ENCODE assay signal across 5 cellular contexts in the genomic region with DNA sequence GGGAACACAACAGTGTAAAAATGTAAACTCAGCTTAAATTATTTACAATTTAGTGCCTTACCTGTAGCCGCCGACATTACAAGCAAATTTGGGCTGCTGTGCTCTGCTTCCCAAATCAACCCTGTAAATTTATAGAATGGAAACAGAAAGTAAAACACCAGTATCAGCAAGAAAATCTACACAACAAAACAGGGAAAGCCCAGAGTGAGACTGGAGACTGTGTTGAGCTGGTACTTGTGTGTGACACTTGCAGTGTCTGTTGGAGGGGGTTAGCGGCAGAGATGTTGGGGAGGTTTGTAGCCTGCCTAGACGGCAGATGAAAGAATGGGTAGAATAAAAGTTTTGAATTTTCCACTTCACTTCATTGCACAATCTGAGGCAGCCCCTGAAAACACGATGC. TPM values are rescaled to one million over a fixed set of nuclear protein-coding genes. Genes with fewer than 3 reads are reported as not detected.
"Had no signal": no experiment of that assay in that cellular context is flagged by ENCODE, and none has a peak within 500 bp of the region (broad histone marks: within the 10 kb centered on the region; RNA-seq: fewer than 3 reads in every experiment).

No MANE protein-coding gene starts in this region.

RNA-seq across cellular contexts. Expression of gene MAGEA2B, which starts 1.2 kb away (rescaled TPM):
- total RNA-seq: H1, H9 had no signal
- polyA plus RNA-seq: HepG2, IgD-negative memory B cell had no signal

RNA-seq across cellular contexts. Expression of gene CSAG2, which starts 4.1 kb away (rescaled TPM):
- total RNA-seq: GM23338, H1, H9, HepG2 had no signal
- polyA plus RNA-seq: GM23338, HepG2, IgD-negative memory B cell had no signal

RNA-seq across cellular contexts. Expression of gene MAGEA3, which starts 14.6 kb away (rescaled TPM):
- total RNA-seq: GM23338, H1, H9, HepG2 had no signal
- polyA plus RNA-seq: HepG2, IgD-negative memory B cell had no signal

RNA-seq across cellular contexts. Expression of gene CSAG1, which starts 20.3 kb away (rescaled TPM):
- total RNA-seq: GM23338, H1, H9, HepG2 had no signal
- polyA plus RNA-seq: H1, HepG2, IgD-negative memory B cell had no signal

RNA-seq across cellular contexts. Expression of gene MAGEA12, which starts 20.4 kb away (rescaled TPM):
- total RNA-seq: H1, H9, HepG2 had no signal
- polyA plus RNA-seq: H1, HepG2, IgD-negative memory B cell had no signal
